ENCODE assay signal across 8 cellular contexts in genomic region chr12:6764011-6764828, GRCh38. TPM values are rescaled to one million over a fixed set of nuclear protein-coding genes. Genes with fewer than 3 reads are reported as not detected.
DNase-seq lines count a peak whose midpoint lies in the region; TF ChIP-seq lines count a peak whose summit lies in the region.

No MANE protein-coding gene starts in this region.

- H3K27me3 ChIP-seq in HAP-1 (ENCODE audit: low read depth) (no peaks in the 10 kb centered on the region), right atrium auricular region (no peaks in the 10 kb centered on the region)

- DNase-seq in activated CD4-positive, alpha-beta T cell treated with anti-CD3 and anti-CD28 coated beads for 4 hours = peak; percentile 36 to 38
- DNase-seq in activated CD4-positive, alpha-beta T cell treated with anti-CD3 and anti-CD28 coated beads, Interleukin-2, amount 50 U/mL, for 4 hours = no peak
- DNase-seq in HAP-1 (ENCODE audit: low spot score in 2 of 2) = peak; percentile 99
- peak; percentile 68 for DNase-seq in LoVo (ENCODE audit: low spot score)
- DNase-seq in RKO (ENCODE audit: low spot score) = peak; percentile 79
- peak; percentile 98 for DNase-seq in astrocyte of the hippocampus (ENCODE audit: low read depth, low spot score)
- peak; percentile 95 for DNase-seq in right atrium auricular region (ENCODE audit: low spot score)
- DNase-seq in pons (ENCODE audit: low spot score) = peak; percentile 98

- no peaks in the 10 kb centered on the region for H3K9me3 ChIP-seq in HAP-1
- no peaks in the 10 kb centered on the region for H3K9me3 ChIP-seq in right atrium auricular region

- H3K4me1 ChIP-seq in HAP-1 (peaks cover 38% of the 10 kb centered on the region), right atrium auricular region (peaks cover 0 to 43% of the 10 kb centered on the region in 2 donors)

- in situ Hi-C loops in HAP-1 (cut with MboI; ENCODE audit: low sequenced_read_pairs) = no loop called here

- peaks cover under 1% of the 10 kb centered on the region for H3K36me3 ChIP-seq in HAP-1 (replicated peaks)
- no peaks in the 10 kb centered on the region for H3K36me3 ChIP-seq in right atrium auricular region

- peak overlapping the region; percentile 80 to 88 for H3K27ac ChIP-seq in right atrium auricular region

- H3K4me3 ChIP-seq in HAP-1 (no peak overlapping the region), right atrium auricular region (peak overlapping the region; percentile 13 to 27)

- TF ChIP-seq CTCF in right atrium auricular region (IDR thresholded peaks at IDR 0.05) = no peak

RNA-seq across cellular contexts. Expression of gene PTMS, which starts 1.9 kb away (rescaled TPM):
- total RNA-seq in right atrium auricular region = 100 to 1,000 TPM in 1 of 2 donors, 10 to 100 TPM in 1; 67.8 to 119 TPM

RNA-seq across cellular contexts. Expression of gene LAG3, which starts 8.1 kb away (rescaled TPM):
- total RNA-seq in right atrium auricular region = under 1 TPM in 1 of 2 donors, not detected in 1; 0.47 TPM

RNA-seq across cellular contexts. Expression of gene MLF2, which starts 11.3 kb away (rescaled TPM):
- total RNA-seq in right atrium auricular region = 100 to 1,000 TPM; 121 to 138 TPM

RNA-seq across cellular contexts. Expression of gene CD4, which starts 25.1 kb away (rescaled TPM):
- 1 to 10 TPM; 3.2 to 7.3 TPM for total RNA-seq in right atrium auricular region

RNA-seq across cellular contexts. Expression of gene COPS7A, which starts 40.4 kb away (rescaled TPM):
- total RNA-seq in right atrium auricular region = 10 to 100 TPM; 72.7 to 73.6 TPM

Comparison
In these comparisons a context has a peak if more than half of its experiments do, and no peak if none do; other contexts are left out.
1. DNase-seq: peak in activated CD4-positive, alpha-beta T cell treated with anti-CD3 and anti-CD28 coated beads for 4 hours (2 of 2), HAP-1 (2 of 2), LoVo (single experiment), RKO (single experiment), astrocyte of the hippocampus (single experiment), right atrium auricular region (single experiment) and pons (single experiment); none in activated CD4-positive, alpha-beta T cell treated with anti-CD3 and anti-CD28 coated beads, Interleukin-2, amount 50 U/mL, for 4 hours (0 of 2).